In the genomic region with DNA sequence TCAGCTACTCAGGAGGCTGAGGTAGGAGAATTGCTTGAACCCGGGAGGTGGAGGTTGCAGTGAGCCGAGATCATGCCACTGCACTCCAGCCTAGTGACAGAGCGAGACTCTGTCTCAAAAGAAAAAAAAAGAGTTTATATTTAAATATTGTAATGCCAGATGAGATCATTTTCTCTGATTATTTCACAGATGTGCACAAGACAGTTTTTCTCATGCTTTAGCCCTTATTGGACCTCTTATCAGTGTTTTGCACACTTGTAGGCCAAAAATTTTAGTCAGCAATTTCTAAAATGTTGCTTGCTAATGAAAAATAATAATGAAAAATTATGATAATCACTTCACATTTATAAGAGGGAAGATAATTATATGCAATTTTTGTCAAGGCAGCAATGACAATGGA, we compare ENCODE assay signal across 2 cellular contexts.
TF ChIP-seq lines count a peak whose summit lies in the region.

No MANE protein-coding gene starts in this region.

TF ChIP-seq in K562, 482 proteins besides CTCF, POLR2A, EP300 and RAD21:
- TF ChIP-seq ZNF316 (IDR thresholded peaks at IDR 0.05) = 0 out of 2 replicates have a peak, but pooled peaks have one; percentile 6

TF ChIP-seq in HepG2, 621 proteins besides CTCF, POLR2A, EP300 and RAD21:
- TF ChIP-seq MAFK (conservative IDR thresholded peaks at IDR 0.05 in 1 of 2, IDR thresholded peaks at IDR 0.05 in 1 of 2; ENCODE audit: low read length in 2 of 2) (peak in 1 of 2 experiments; percentile 26; a peak in 1 of 4 replicates), MAFF (IDR thresholded peaks at IDR 0.05; ENCODE audit: low read depth, low read length) (0 out of 2 replicates have a peak, but pooled peaks have one; percentile 24)
